In genomic region chr19:34851277-34851804, GRCh38 we compare ENCODE assay signal across 20 cellular contexts.
A peak's percentile ranks its signal among the peaks of the same experiment; 100 is the strongest.
DNase-seq lines count a peak whose midpoint lies in the region; ATAC-seq and TF ChIP-seq lines count a peak whose summit lies in the region.
"Had no signal": no experiment of that assay in that cellular context is flagged by ENCODE, and none has a peak within 500 bp of the region (broad histone marks: within the 10 kb centered on the region; RNA-seq: fewer than 3 reads in every experiment).

No MANE protein-coding gene starts in this region.

- H3K9me3 Mint-ChIP-seq in WTC11 (peaks cover under 1% of the 10 kb centered on the region; the same call in 1 of the 2 replicates), progenitor cell of endocrine pancreas (ENCODE audit: low read depth) (peaks cover under 1% of the 10 kb centered on the region)
- H3K9me3 Mint-ChIP-seq: activated naive CD8-positive, alpha-beta T cell treated with anti-CD3 and anti-CD28 coated beads, Interleukin-2, amount 10 ng/mL, durations not matched to agents 7 days and 5 days; effector memory CD8-positive, alpha-beta T cell; natural killer cell had no signal

- H3K27ac Mint-ChIP-seq in WTC11 (no peak overlapping the region), progenitor cell of endocrine pancreas (no peak overlapping the region)
- H3K27ac Mint-ChIP-seq: activated CD4-positive, alpha-beta T cell treated with anti-CD3 and anti-CD28 coated beads, Interleukin-2, amount 10 ng/mL, durations not matched to agents 7 days and 5 days; activated naive CD8-positive, alpha-beta T cell treated with anti-CD3 and anti-CD28 coated beads, Interleukin-2, amount 10 ng/mL, durations not matched to agents 7 days and 5 days; effector memory CD8-positive, alpha-beta T cell; natural killer cell had no signal

- 0 out of 2 replicates have a peak, but pooled peaks cover under 1% of the 10 kb centered on the region for H3K36me3 Mint-ChIP-seq in WTC11
- H3K36me3 Mint-ChIP-seq in progenitor cell of endocrine pancreas (ENCODE audit: insufficient read depth) = peaks cover 1% of the 10 kb centered on the region

- H3K27me3 Mint-ChIP-seq in WTC11 (ENCODE audit: low read depth) = no peaks in the 10 kb centered on the region; the same call in 1 of the 2 replicates
- no peaks in the 10 kb centered on the region for H3K27me3 Mint-ChIP-seq in progenitor cell of endocrine pancreas
- H3K27me3 Mint-ChIP-seq: activated CD4-positive, alpha-beta T cell treated with anti-CD3 and anti-CD28 coated beads, Interleukin-2, amount 10 ng/mL, durations not matched to agents 7 days and 5 days; activated naive CD8-positive, alpha-beta T cell treated with anti-CD3 and anti-CD28 coated beads, Interleukin-2, amount 10 ng/mL, durations not matched to agents 7 days and 5 days; effector memory CD8-positive, alpha-beta T cell had no signal

- TF ChIP-seq CTCF in LNCAP (IDR thresholded peaks at IDR 0.05) (0 out of 2 replicates have a peak, but pooled peaks have one; percentile 26), WTC11 (IDR thresholded peaks at IDR 0.05) (0 out of 2 replicates have a peak, but pooled peaks have one; percentile 15), progenitor cell of endocrine pancreas (IDR thresholded peaks at IDR 0.05; ENCODE audit: unreplicated experiment) (peak; percentile 44)

- H3K4me3 Mint-ChIP-seq in WTC11 (no peak overlapping the region), progenitor cell of endocrine pancreas (ENCODE audit: low read depth) (no peak overlapping the region)
- H3K4me3 Mint-ChIP-seq: activated CD4-positive, alpha-beta T cell treated with anti-CD3 and anti-CD28 coated beads, Interleukin-2, amount 10 ng/mL, durations not matched to agents 7 days and 5 days; activated naive CD8-positive, alpha-beta T cell treated with anti-CD3 and anti-CD28 coated beads, Interleukin-2, amount 10 ng/mL, durations not matched to agents 7 days and 5 days; effector memory CD8-positive, alpha-beta T cell; natural killer cell had no signal

- ATAC-seq in WTC11 (peak; percentile 98), GM19035 (IDR thresholded peaks at IDR 0.05; ENCODE audit: unreplicated experiment) (no peak), GM18498 (IDR thresholded peaks at IDR 0.05; ENCODE audit: unreplicated experiment) (no peak)
- ATAC-seq: effector memory CD8-positive, alpha-beta T cell; lower lobe of right lung; natural killer cell had no signal

- POLR2A ChIA-PET in WTC11 (lab: Charles Lee) = no interaction called here

- H3K4me1 Mint-ChIP-seq in WTC11 (0 out of 2 replicates have a peak, but pooled peaks cover 6% of the 10 kb centered on the region), progenitor cell of endocrine pancreas (ENCODE audit: low read depth) (no peaks in the 10 kb centered on the region)

- DNase-seq in NCI-H345 (lab: John Stamatoyannopoulos, UW) = peak; percentile 52
- DNase-seq in NCI-H345 treated with DMSO at 0.1 percent for 48 hours (lab: John Stamatoyannopoulos, UW; ENCODE audit: unreplicated experiment) = no peak
- peak; percentile 57 for DNase-seq in WTC11 (ENCODE audit: low spot score)
- no peak for DNase-seq in progenitor cell of endocrine pancreas (ENCODE audit: low spot score, unreplicated experiment)
- DNase-seq in stimulated activated CD4-positive, alpha-beta T cell treated with anti-CD3 and anti-CD28 coated beads, Interleukin-4, amount 100 ng/mL, for 4 hours = no peak
- DNase-seq: ACHN; activated CD4-positive, alpha-beta T cell treated with anti-CD3 and anti-CD28 coated beads, Interleukin-2, amount 10 ng/mL, durations not matched to agents 7 days and 5 days; activated naive CD8-positive, alpha-beta T cell treated with anti-CD3 and anti-CD28 coated beads, Interleukin-2, amount 10 ng/mL, durations not matched to agents 7 days and 5 days; activated T-cell treated with anti-CD3 and anti-CD28 coated beads, Interleukin-2, amount 50 U/mL, for 48 hours; effector memory CD8-positive, alpha-beta T cell; foreskin fibroblast; lower lobe of right lung; natural killer cell; NCI-H1048; NCI-H446; retina; substantia nigra had no signal

- CTCF ChIA-PET in WTC11 (lab: Charles Lee) = no interaction called here

TF ChIP-seq in WTC11, 78 proteins besides CTCF, POLR2A, EP300 and RAD21:
- no peak for TF ChIP-seq NR3C1 (CRISPR knock-in tag; conservative IDR thresholded peaks at IDR 0.05; ENCODE audit: low read depth)
- no peak for TF ChIP-seq IRF1 (CRISPR knock-in tag; IDR thresholded peaks at IDR 0.05)
- no peak for TF ChIP-seq TP53 (CRISPR knock-in tag; IDR thresholded peaks at IDR 0.05)
- no peak for TF ChIP-seq ZBTB43 (CRISPR knock-in tag; IDR thresholded peaks at IDR 0.05)
- TF ChIP-seq STAT6 (CRISPR knock-in tag; conservative IDR thresholded peaks at IDR 0.05; ENCODE audit: low read depth) = no peak
- no peak for TF ChIP-seq NR2C2 (CRISPR knock-in tag; IDR thresholded peaks at IDR 0.05)
- no peak for TF ChIP-seq ESRRA (CRISPR knock-in tag; IDR thresholded peaks at IDR 0.05; ENCODE audit: borderline replicate concordance)
- no peak for TF ChIP-seq SOX15 (CRISPR knock-in tag; IDR thresholded peaks at IDR 0.05)
- no peak for TF ChIP-seq E2F5 (CRISPR knock-in tag; IDR thresholded peaks at IDR 0.05)
- TF ChIP-seq TEAD4 (CRISPR knock-in tag; IDR thresholded peaks at IDR 0.05) = no peak
- TF ChIP-seq FOXK1 (CRISPR knock-in tag; IDR thresholded peaks at IDR 0.05) = no peak
- TF ChIP-seq E2F4 (CRISPR knock-in tag; IDR thresholded peaks at IDR 0.05; ENCODE audit: borderline replicate concordance, low read depth) = no peak
- no peak for TF ChIP-seq ETV6 (CRISPR knock-in tag; IDR thresholded peaks at IDR 0.05)
- TF ChIP-seq GABPB1 (CRISPR knock-in tag; IDR thresholded peaks at IDR 0.05) = no peak
- TF ChIP-seq NFE2L1 (CRISPR knock-in tag; IDR thresholded peaks at IDR 0.05) = no peak

Comparison
In these comparisons a context has a peak if more than half of its experiments do, and no peak if none do; other contexts are left out.
1. DNase-seq: peak in NCI-H345 (single experiment) and WTC11 (single experiment); none in NCI-H345 treated with DMSO at 0.1 percent for 48 hours (single experiment), progenitor cell of endocrine pancreas (single experiment) and stimulated activated CD4-positive, alpha-beta T cell treated with anti-CD3 and anti-CD28 coated beads, Interleukin-4, amount 100 ng/mL, for 4 hours (0 of 2).
2. Peak in every context shown above with its lines, with median percentiles within 50 percentile points of each other: CTCF ChIP-seq.